In the genomic region with DNA sequence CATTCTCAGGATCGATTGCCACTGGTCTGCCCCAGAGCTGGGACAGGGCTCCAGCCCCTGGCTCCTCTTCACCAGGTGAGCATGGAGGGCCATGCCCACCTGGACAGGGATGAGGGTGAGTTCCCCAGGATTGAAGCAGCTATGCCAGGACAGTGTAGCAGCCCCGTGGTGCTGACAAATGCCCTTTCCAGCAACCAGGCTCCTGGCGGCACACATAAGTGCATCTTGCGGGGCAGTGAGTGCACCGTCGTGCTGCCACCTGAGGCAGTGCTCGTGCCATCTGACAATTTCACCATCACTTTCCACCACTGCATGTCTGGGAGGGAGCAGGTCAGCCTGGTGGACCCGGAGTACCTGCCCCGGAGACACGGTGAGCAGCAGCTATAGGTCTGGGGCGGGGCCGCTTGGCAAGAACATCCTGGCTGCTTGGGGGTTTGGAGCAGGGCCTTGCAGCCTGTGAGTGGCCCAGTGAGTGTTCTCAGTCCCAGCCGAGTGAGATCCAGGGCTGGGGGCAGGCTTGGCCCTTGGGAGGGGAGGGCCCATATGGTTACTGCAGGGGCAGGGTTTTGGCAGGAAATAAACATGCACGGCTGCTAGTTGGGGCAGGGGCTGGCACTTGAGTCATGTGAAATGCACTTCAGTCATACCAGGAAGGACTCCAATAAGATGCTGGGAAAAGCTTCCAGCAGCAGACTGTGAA, we compare ENCODE assay signal across 1 cellular context.
TF ChIP-seq lines count a peak whose summit lies in the region.

No MANE protein-coding gene starts in this region.

TF ChIP-seq in H1, 55 proteins besides CTCF, POLR2A, EP300 and RAD21:
- no peak for TF ChIP-seq SAP30 (IDR thresholded peaks at IDR 0.05; ENCODE audit: insufficient read depth, insufficient replicate concordance, low read length)
- TF ChIP-seq KDM5A (IDR thresholded peaks at IDR 0.05; ENCODE audit: low read length): no peak
- no peak for TF ChIP-seq SP2 (IDR thresholded peaks at IDR 0.05; ENCODE audit: low read length)
- no peak for TF ChIP-seq CHD1 (IDR thresholded peaks at IDR 0.05; ENCODE audit: low read depth, low read length)
- TF ChIP-seq CHD2 (IDR thresholded peaks at IDR 0.05; ENCODE audit: low read length): no peak
- no peak for TF ChIP-seq KDM1A (IDR thresholded peaks at IDR 0.05; ENCODE audit: borderline replicate concordance, low read length)
- TF ChIP-seq BRCA1 (IDR thresholded peaks at IDR 0.05; ENCODE audit: low read depth, low read length): no peak
- TF ChIP-seq HDAC6 (IDR thresholded peaks at IDR 0.05; ENCODE audit: low read depth, low read length): no peak
- no peak for TF ChIP-seq TBP (IDR thresholded peaks at IDR 0.05; ENCODE audit: low read depth, low read length)
- no peak for TF ChIP-seq HDAC2 (IDR thresholded peaks at IDR 0.05; ENCODE audit: borderline replicate concordance in 1 of 2, low read depth in 2 of 2, low read length in 2 of 2)
- no peak for TF ChIP-seq TAF1 (IDR thresholded peaks at IDR 0.05; ENCODE audit: low read depth, low read length)
- TF ChIP-seq SP4 (IDR thresholded peaks at IDR 0.05; ENCODE audit: low read length): no peak
